Comparison of ENCODE assay signal across 20 cellular contexts in the genomic region with DNA sequence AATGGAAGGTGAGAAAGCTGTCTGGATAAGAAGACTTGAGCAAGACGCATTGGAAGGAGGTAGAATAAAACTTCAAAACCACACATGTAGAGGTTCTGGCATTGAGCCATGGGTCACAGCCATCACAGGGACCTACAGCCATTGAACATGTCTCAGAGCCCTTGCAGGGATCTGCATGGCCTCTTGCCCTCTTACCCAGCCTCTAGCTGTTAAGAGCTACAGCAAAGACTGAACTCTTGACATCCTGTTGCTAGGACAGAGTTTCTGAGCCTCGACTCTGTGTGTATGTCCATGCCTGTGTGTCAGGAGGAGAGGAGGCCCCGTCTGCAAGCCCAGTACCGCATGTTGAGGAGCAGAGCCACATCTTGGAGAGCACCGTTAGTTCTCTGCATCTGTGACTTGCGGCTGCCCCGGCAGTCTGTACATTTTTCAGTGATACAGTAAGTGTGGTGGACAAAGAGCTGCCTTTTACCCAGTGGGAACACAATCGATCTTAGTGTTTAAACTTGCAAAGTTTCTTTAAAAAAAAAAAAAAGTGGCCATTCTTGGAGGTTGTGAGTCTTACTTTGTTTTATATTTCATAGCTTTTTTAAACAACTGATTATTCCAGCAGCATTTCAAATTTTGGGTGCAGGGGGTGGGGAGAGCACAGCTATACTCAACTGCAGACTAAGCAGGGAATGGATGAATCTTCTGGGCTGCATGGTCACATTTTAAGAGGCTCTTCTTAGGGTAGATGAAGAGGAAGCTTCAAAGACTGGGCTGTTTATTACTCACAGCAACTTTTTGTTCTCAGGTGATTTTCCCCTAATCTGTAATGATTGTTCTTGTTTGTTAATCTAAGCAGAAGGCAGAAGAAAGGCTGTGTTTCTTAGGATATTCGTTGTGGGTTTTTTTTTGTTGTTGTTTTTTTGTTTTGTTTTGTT.
"Had no signal": no experiment of that assay in that cellular context is flagged by ENCODE, and none has a peak within 500 bp of the region (broad histone marks: within the 10 kb centered on the region; RNA-seq: fewer than 3 reads in every experiment).

No MANE protein-coding gene starts in this region.

- H3K4me2 ChIP-seq: smooth muscle cell had no signal

- H3K36me3 ChIP-seq: cardiac muscle cell, sigmoid colon, transverse colon had no signal

- H3K27ac ChIP-seq: body of pancreas, cardiac muscle cell, sigmoid colon, transverse colon had no signal

- H3K4me1 Mint-ChIP-seq: activated naive CD4-positive, alpha-beta T cell treated with anti-CD3 and anti-CD28 coated beads, Interleukin-2, amount 10 ng/mL, durations not matched to agents 7 days and 5 days had no signal

- H3K4me1 ChIP-seq: sigmoid colon, transverse colon had no signal

- ATAC-seq: body of pancreas; stimulated activated memory B cell treated with anti-CD40 and anti-IgM and Interleukin-4, amounts not matched to agents 10 μg/mL and 1 μg/mL and 100 μg/mL, for 72 hours; WTC11 had no signal

- H3K4me3 ChIP-seq: body of pancreas, cardiac muscle cell, heart left ventricle, sigmoid colon, smooth muscle cell, transverse colon had no signal

- H3K36me3 Mint-ChIP-seq: activated naive CD4-positive, alpha-beta T cell treated with anti-CD3 and anti-CD28 coated beads, Interleukin-2, amount 10 ng/mL, durations not matched to agents 7 days and 5 days had no signal

- H3K9me3 ChIP-seq: body of pancreas, sigmoid colon, transverse colon had no signal

- H3K4me3 Mint-ChIP-seq: activated CD4-positive, alpha-beta memory T cell treated with anti-CD3 and anti-CD28 coated beads for 36 hours; activated naive CD4-positive, alpha-beta T cell treated with anti-CD3 and anti-CD28 coated beads, Interleukin-2, amount 10 ng/mL, durations not matched to agents 7 days and 5 days; dendritic cell treated with granulocyte-macrophage colony-stimulating factor and Interleukin-4, amounts not matched to agents 40 ng/mL and 50 ng/mL, for 4 days; memory B cell; nephron progenitor cell; stimulated activated memory B cell treated with anti-CD40 and anti-IgM and Interleukin-4, amounts not matched to agents 10 μg/mL and 1 μg/mL and 100 μg/mL, for 72 hours; WTC11 had no signal

- H3K27me3 Mint-ChIP-seq: dendritic cell treated with granulocyte-macrophage colony-stimulating factor and Interleukin-4, amounts not matched to agents 40 ng/mL and 50 ng/mL, for 4 days had no signal

- H3K27me3 ChIP-seq: body of pancreas, cardiac muscle cell, heart left ventricle, sigmoid colon, transverse colon had no signal

- FAIRE-seq: islet of Langerhans, TTC549, urothelium cell line had no signal

- DNase-seq: activated CD4-positive, alpha-beta memory T cell treated with anti-CD3 and anti-CD28 coated beads for 36 hours; activated naive CD4-positive, alpha-beta T cell treated with anti-CD3 and anti-CD28 coated beads, Interleukin-2, amount 10 ng/mL, durations not matched to agents 7 days and 5 days; activated T-cell treated with anti-CD3 and anti-CD28 coated beads, Interleukin-2, amount 50 U/mL, for 48 hours; body of pancreas; effector CD4-positive, alpha-beta T cell; heart left ventricle; nephron progenitor cell; sigmoid colon; stimulated activated CD4-positive, alpha-beta T cell treated with anti-CD3 and anti-CD28 coated beads, Interleukin-15, amount 100 ng/mL, for 24 hours; T-helper 1 cell; transverse colon had no signal

- H3K27ac Mint-ChIP-seq: activated CD4-positive, alpha-beta memory T cell treated with anti-CD3 and anti-CD28 coated beads for 36 hours; activated naive CD4-positive, alpha-beta T cell treated with anti-CD3 and anti-CD28 coated beads, Interleukin-2, amount 10 ng/mL, durations not matched to agents 7 days and 5 days; dendritic cell treated with granulocyte-macrophage colony-stimulating factor and Interleukin-4, amounts not matched to agents 40 ng/mL and 50 ng/mL, for 4 days; memory B cell; nephron progenitor cell; stimulated activated memory B cell treated with anti-CD40 and anti-IgM and Interleukin-4, amounts not matched to agents 10 μg/mL and 1 μg/mL and 100 μg/mL, for 72 hours; WTC11 had no signal
